In the genomic region with DNA sequence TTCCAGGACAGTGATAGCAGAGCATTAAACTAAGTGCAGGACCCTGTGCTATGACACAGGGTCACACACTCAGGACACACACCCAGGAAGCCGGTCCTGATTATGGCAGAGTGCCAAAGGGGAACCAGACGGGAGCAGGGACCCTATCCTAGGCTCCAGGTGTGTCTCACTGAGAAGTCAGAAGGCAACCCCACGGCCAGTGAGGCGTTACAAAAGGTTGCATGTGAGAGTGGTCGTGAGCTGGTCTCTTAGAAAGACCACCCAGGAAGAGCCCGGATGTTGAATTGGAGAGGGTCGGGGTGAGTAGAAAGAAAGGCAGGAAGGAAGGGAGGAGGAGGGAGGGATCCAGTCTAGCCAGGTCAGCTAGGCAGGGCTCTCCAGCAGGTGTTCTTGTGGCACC, we compare ENCODE assay signal across 12 cellular contexts.
"Had no signal": no experiment of that assay in that cellular context is flagged by ENCODE, and none has a peak within 500 bp of the region (broad histone marks: within the 10 kb centered on the region; RNA-seq: fewer than 3 reads in every experiment).

No MANE protein-coding gene starts in this region.

- H3K4me1 ChIP-seq: gastrocnemius medialis, stomach had no signal

- H3K9me3 ChIP-seq: gastrocnemius medialis, ovary, stomach, thoracic aorta had no signal

- H3K36me3 ChIP-seq: cardiac muscle cell, gastrocnemius medialis, ovary, stomach, thoracic aorta had no signal

- ATAC-seq: activated CD8-positive, alpha-beta T cell treated with anti-CD3 and anti-CD28 coated beads for 36 hours; gastrocnemius medialis; left ventricle myocardium superior had no signal

- H3K4me3 ChIP-seq: cardiac muscle cell, gastrocnemius medialis, ovary, skin epidermis, stomach, thoracic aorta had no signal

- DNase-seq: activated CD4-positive, alpha-beta T cell treated with anti-CD3 and anti-CD28 coated beads for 1 hour; activated CD8-positive, alpha-beta T cell treated with anti-CD3 and anti-CD28 coated beads for 36 hours; activated naive CD4-positive, alpha-beta T cell treated with anti-CD3 and anti-CD28 coated beads for 36 hours; gastrocnemius medialis; left ventricle myocardium superior; mesenchymal stem cell; ovary; stimulated activated CD4-positive, alpha-beta T cell treated with anti-CD3 and anti-CD28 coated beads, Interleukin-4, amount 100 ng/mL, for 4 hours; stomach had no signal

- H3K27me3 ChIP-seq: cardiac muscle cell, gastrocnemius medialis, ovary, stomach had no signal

- H3K27ac ChIP-seq: cardiac muscle cell, gastrocnemius medialis, ovary, skin epidermis, stomach, thoracic aorta had no signal
